ENCODE assay signal across 8 cellular contexts in the genomic region with DNA sequence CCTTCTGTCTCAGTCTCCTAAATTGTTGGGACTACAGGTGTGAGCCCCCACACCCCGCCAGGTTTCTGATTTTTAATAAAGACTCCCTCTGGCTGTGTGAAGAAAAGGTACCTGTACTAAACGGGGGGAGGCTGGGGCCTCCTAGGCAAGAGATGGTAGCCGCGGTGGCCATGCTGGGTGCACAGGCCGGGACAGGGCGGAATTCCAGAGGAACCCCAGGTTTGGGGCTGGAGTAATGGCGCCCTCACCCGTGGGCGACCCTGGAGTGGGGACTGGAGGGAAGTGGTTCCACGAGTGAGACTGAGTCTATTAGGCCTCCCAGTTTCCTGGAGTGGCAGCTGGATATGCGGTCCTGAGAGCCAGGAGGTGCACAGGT. TPM values are rescaled to one million over a fixed set of nuclear protein-coding genes. Genes with fewer than 3 reads are reported as not detected.
A peak's percentile ranks its signal among the peaks of the same experiment; 100 is the strongest.
DNase-seq lines count a peak whose midpoint lies in the region; ATAC-seq and TF ChIP-seq lines count a peak whose summit lies in the region.

No MANE protein-coding gene starts in this region.

- no peak for TF ChIP-seq POLR2A in right lobe of liver (IDR thresholded peaks at IDR 0.05)

- H3K4me1 ChIP-seq in right lobe of liver (peaks cover 0 to 45% (median 16%) of the 10 kb centered on the region in 4 donors), PC-3 (ENCODE audit: insufficient read depth, low read length) (peaks cover 17% of the 10 kb centered on the region)

- peaks cover 20% of the 10 kb centered on the region for H3K27me3 Mint-ChIP-seq in T-helper 2 cell treated with Interferon-gamma antibody and Interleukin-4, amounts not matched to agents 5 μg/mL and 100 μg/mL, for 36 hours (ENCODE audit: low read depth)
- H3K27me3 Mint-ChIP-seq in activated T-helper 17 cell treated with anti-CD3 and anti-CD28 coated beads, Interleukin-2, amount 50 U/mL, for 72 hours, result peaks cover 5% of the 10 kb centered on the region

- 90% methylated on average over 6 of the region's 11 CpGs for WGBS in right lobe of liver (ENCODE audit: insufficient coverage, low coverage, low lambda C conversion rate, missing lambda C conversion rate)

- H2AFZ ChIP-seq in PC-3 (ENCODE audit: low read length), result no peak overlapping the region

- H3K9me3 Mint-ChIP-seq in T-helper 2 cell treated with Interferon-gamma antibody and Interleukin-4, amounts not matched to agents 5 μg/mL and 100 μg/mL, for 36 hours, result no peaks in the 10 kb centered on the region
- no peaks in the 10 kb centered on the region for H3K9me3 Mint-ChIP-seq in activated T-helper 17 cell treated with anti-CD3 and anti-CD28 coated beads, Interleukin-2, amount 50 U/mL, for 72 hours

- H3K36me3 ChIP-seq in right lobe of liver (no peaks in the 10 kb centered on the region), PC-3 (ENCODE audit: low read depth, low read length) (no peaks in the 10 kb centered on the region)

- POLR2A ChIA-PET in PC-3 (lab: Charles Lee; ENCODE audit: unreplicated experiment), result interaction anchor here (0.6 kb wide), 1 partner anchor 202 kb away, joined by 4 read pairs; no protein-coding TSS in a partner anchor

- no peak for TF ChIP-seq CTCF in right lobe of liver (IDR thresholded peaks at IDR 0.05)
- no peak for TF ChIP-seq CTCF in PC-3 (conservative IDR thresholded peaks at IDR 0.05; ENCODE audit: low read depth, low read length)

- no peaks in the 10 kb centered on the region for H3K9me2 ChIP-seq in PC-3 (replicated peaks; ENCODE audit: low read length)

- H3K9ac ChIP-seq in PC-3 (ENCODE audit: low read length), result no peak overlapping the region

- H3K4me3 Mint-ChIP-seq in T-helper 2 cell treated with Interferon-gamma antibody and Interleukin-4, amounts not matched to agents 5 μg/mL and 100 μg/mL, for 36 hours, result peak overlapping the region; percentile 67
- peak overlapping the region; percentile 79 for H3K4me3 Mint-ChIP-seq in activated T-helper 17 cell treated with anti-CD3 and anti-CD28 coated beads, Interleukin-2, amount 50 U/mL, for 72 hours

- H3K9me3 ChIP-seq in right lobe of liver, result no peaks in the 10 kb centered on the region
- H3K9me3 ChIP-seq in PC-3 (ENCODE audit: low read length), result no peaks in the 10 kb centered on the region

- intact Hi-C loops in right lobe of liver (cut with DNase I) (no loop called here), PC-3 (cut with micrococcal nuclease) (no loop called here)

- no peak overlapping the region for H3K4me2 ChIP-seq in PC-3 (ENCODE audit: low read length)

- H3K4me3 ChIP-seq in right lobe of liver (no peak overlapping the region), PC-3 (ENCODE audit: low read length) (no peak overlapping the region)

- peak overlapping the region; percentile 23 for H3K27ac Mint-ChIP-seq in T-helper 2 cell treated with Interferon-gamma antibody and Interleukin-4, amounts not matched to agents 5 μg/mL and 100 μg/mL, for 36 hours
- H3K27ac Mint-ChIP-seq in activated T-helper 17 cell treated with anti-CD3 and anti-CD28 coated beads, Interleukin-2, amount 50 U/mL, for 72 hours, result peak overlapping the region; percentile 54

- ATAC-seq in activated T-helper 17 cell treated with anti-CD3 and anti-CD28 coated beads, Interleukin-2, amount 50 U/mL, for 72 hours (replicated peaks), result no peak
- no peak for ATAC-seq in right lobe of liver
- no peak for ATAC-seq in GM19397 (IDR thresholded peaks at IDR 0.05; ENCODE audit: unreplicated experiment)
- ATAC-seq in PC-3, result no peak

- H3F3A ChIP-seq in PC-3 (ENCODE audit: low read length, unreplicated experiment), result no peaks in the 10 kb centered on the region

- no peak for DNase-seq in T-helper 2 cell treated with Interferon-gamma antibody and Interleukin-4, amounts not matched to agents 5 μg/mL and 100 μg/mL, for 36 hours (ENCODE audit: low spot score)
- DNase-seq in T-helper 2 cell (no peak), right lobe of liver (no peak), substantia nigra (lab: John Stamatoyannopoulos, UW) (peak in 3 of 49 donors; percentile 26 to 47 (median 44)), PC-3 (no peak), NCI-H345 treated with DMSO at 0.1 percent for 48 hours (lab: John Stamatoyannopoulos, UW; ENCODE audit: unreplicated experiment) (no peak)

- CTCF ChIA-PET in PC-3 (lab: Charles Lee), result interaction anchor here (0.6 kb wide), 1 partner anchor 36 kb away, joined by 4 read pairs; no protein-coding TSS in a partner anchor

- peaks cover 35% of the 10 kb centered on the region for H3K79me2 ChIP-seq in PC-3 (ENCODE audit: low read length)

- no peaks in the 10 kb centered on the region for H4K20me1 ChIP-seq in PC-3 (ENCODE audit: low read length)

- peak overlapping the region in 2 of 3 donors; percentile 5 to 69 for H3K27ac ChIP-seq in right lobe of liver
- H3K27ac ChIP-seq in substantia nigra (ENCODE audit: low read depth, low read length, poor library complexity, severe bottlenecking), result peak overlapping the region; percentile 86
- H3K27ac ChIP-seq in PC-3 (ENCODE audit: low read length), result no peak overlapping the region

- no TSS peak for BruUV-seq in PC-3 (replicated peaks; lab: Mats Ljungman, UMichigan)

- H3K27me3 ChIP-seq in right lobe of liver, result no peaks in the 10 kb centered on the region
- no peaks in the 10 kb centered on the region for H3K27me3 ChIP-seq in PC-3 (ENCODE audit: low read length)

- H3K4me1 Mint-ChIP-seq in T-helper 2 cell treated with Interferon-gamma antibody and Interleukin-4, amounts not matched to agents 5 μg/mL and 100 μg/mL, for 36 hours (ENCODE audit: low read depth), result peaks cover 16% of the 10 kb centered on the region
- H3K4me1 Mint-ChIP-seq in activated T-helper 17 cell treated with anti-CD3 and anti-CD28 coated beads, Interleukin-2, amount 50 U/mL, for 72 hours, result peaks cover 11% of the 10 kb centered on the region

- peaks cover under 1% of the 10 kb centered on the region for H3K36me3 Mint-ChIP-seq in T-helper 2 cell treated with Interferon-gamma antibody and Interleukin-4, amounts not matched to agents 5 μg/mL and 100 μg/mL, for 36 hours (ENCODE audit: low read depth)
- peaks cover 6% of the 10 kb centered on the region for H3K36me3 Mint-ChIP-seq in activated T-helper 17 cell treated with anti-CD3 and anti-CD28 coated beads, Interleukin-2, amount 50 U/mL, for 72 hours (ENCODE audit: low read depth)

RNA-seq across cellular contexts. Expression of gene CBARP, which starts 1.6 kb away (rescaled TPM):
- 1 to 10 TPM in 1 of 2 donors, under 1 TPM in 1; 0.77 to 1.4 TPM for total RNA-seq in activated T-helper 17 cell treated with anti-CD3 and anti-CD28 coated beads, Interleukin-2, amount 50 U/mL, for 72 hours
- total RNA-seq in right lobe of liver, result under 1 TPM; 0.15 to 0.62 (median 0.31) TPM
- total RNA-seq in PC-3 (2014; rRNA removed), result 3.3 and 6.3 TPM in 2 replicates

RNA-seq across cellular contexts. Expression of gene ATP5F1D, which starts 2.1 kb away (rescaled TPM):
- total RNA-seq in activated T-helper 17 cell treated with anti-CD3 and anti-CD28 coated beads, Interleukin-2, amount 50 U/mL, for 72 hours, result 100 to 1,000 TPM; 148 to 210 TPM
- 100 to 1,000 TPM in 5 of 6 experiments, 10 to 100 TPM in 1; 98.1 to 240 (median 137) TPM for total RNA-seq in right lobe of liver
- total RNA-seq in PC-3 (2014; rRNA removed), result 102 and 187 TPM in 2 replicates

RNA-seq across cellular contexts. Expression of gene MIDN, which starts 9.0 kb away (rescaled TPM):
- 10 to 100 TPM; 51.4 to 56.8 TPM for total RNA-seq in activated T-helper 17 cell treated with anti-CD3 and anti-CD28 coated beads, Interleukin-2, amount 50 U/mL, for 72 hours
- total RNA-seq in right lobe of liver, result 10 to 100 TPM; 22.3 to 55.1 (median 29.3) TPM
- 17.3 and 41.8 TPM in 2 replicates for total RNA-seq in PC-3 (2014; rRNA removed)

RNA-seq across cellular contexts. Expression of gene CIRBP, which starts 29.7 kb away (rescaled TPM):
- 100 to 1,000 TPM; 150 to 172 TPM for total RNA-seq in activated T-helper 17 cell treated with anti-CD3 and anti-CD28 coated beads, Interleukin-2, amount 50 U/mL, for 72 hours
- total RNA-seq in right lobe of liver (100 to 1,000 TPM in 2 of 6 experiments, 10 to 100 TPM in 4; 69.2 to 111 (median 89.5) TPM), PC-3 (2014; rRNA removed) (136 and 197 TPM in 2 replicates)

RNA-seq across cellular contexts. Expression of gene STK11, which starts 33.8 kb away (rescaled TPM):
- total RNA-seq in activated T-helper 17 cell treated with anti-CD3 and anti-CD28 coated beads, Interleukin-2, amount 50 U/mL, for 72 hours, result 10 to 100 TPM; 77.0 to 86.6 TPM
- total RNA-seq in right lobe of liver, result 10 to 100 TPM; 23.8 to 34.0 (median 29.5) TPM
- 82.4 and 93.0 TPM in 2 replicates for total RNA-seq in PC-3 (2014; rRNA removed)
